In the genomic region with DNA sequence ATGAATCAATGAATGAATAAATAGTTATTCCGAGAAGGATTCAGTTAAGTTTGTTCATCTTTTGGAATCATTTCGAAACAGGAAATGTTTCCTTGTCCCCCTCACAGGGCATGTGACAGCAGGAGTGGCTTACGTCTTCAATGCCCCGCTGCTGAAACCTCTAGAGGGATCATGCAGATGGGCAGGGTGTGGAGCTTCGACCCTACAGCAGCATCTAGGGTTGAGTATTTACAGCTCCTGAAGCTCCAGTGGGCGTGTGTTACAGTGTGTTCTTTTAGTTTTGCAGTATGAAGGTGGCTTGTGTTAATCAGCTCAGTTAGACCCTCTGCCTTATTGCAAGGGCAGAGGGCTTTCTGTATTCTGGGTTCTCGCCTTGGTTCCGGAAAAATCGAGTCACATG, we compare ENCODE assay signal across 14 cellular contexts. TPM values are rescaled to one million over a fixed set of nuclear protein-coding genes. Genes with fewer than 3 reads are reported as not detected.
"Had no signal": no experiment of that assay in that cellular context is flagged by ENCODE, and none has a peak within 500 bp of the region (broad histone marks: within the 10 kb centered on the region; RNA-seq: fewer than 3 reads in every experiment).

No MANE protein-coding gene starts in this region.

- H3K27me3 ChIP-seq: body of pancreas, dorsolateral prefrontal cortex, tibial artery had no signal

- H3K4me3 Mint-ChIP-seq: activated naive CD4-positive, alpha-beta T cell treated with anti-CD3 and anti-CD28 coated beads, Interleukin-2, amount 50 U/mL, for 24 hours had no signal

- FAIRE-seq: endometrium had no signal

- H3K36me3 ChIP-seq: tibial artery had no signal

- H3K4me1 ChIP-seq: body of pancreas, parathyroid adenoma had no signal

- H3K9me3 Mint-ChIP-seq: activated naive CD4-positive, alpha-beta T cell treated with anti-CD3 and anti-CD28 coated beads, Interleukin-2, amount 50 U/mL, for 24 hours had no signal

- H3K27ac ChIP-seq: body of pancreas, parathyroid adenoma, skin epidermis, tibial artery had no signal

- DNase-seq: activated CD4-positive, alpha-beta T cell treated with anti-CD3 and anti-CD28 coated beads, Interleukin-2, amount 50 U/mL, for 4 hours; activated CD4-positive, CD25-positive, alpha-beta regulatory T cell treated with anti-CD3 and anti-CD28 coated beads, Interleukin-2, amount 50 U/mL, for 72 hours; activated T-cell treated with anti-CD3 and anti-CD28 coated beads, Interleukin-2, amount 50 U/mL, for 1 hour; amniotic stem cell; body of pancreas; dorsolateral prefrontal cortex; tibial artery had no signal

- H3K27ac Mint-ChIP-seq: activated naive CD4-positive, alpha-beta T cell treated with anti-CD3 and anti-CD28 coated beads, Interleukin-2, amount 50 U/mL, for 24 hours had no signal

- ATAC-seq: body of pancreas, esophagus mucosa, left lobe of liver had no signal

- H3K36me3 Mint-ChIP-seq: activated naive CD4-positive, alpha-beta T cell treated with anti-CD3 and anti-CD28 coated beads, Interleukin-2, amount 50 U/mL, for 24 hours had no signal

- H3K4me3 ChIP-seq: body of pancreas, skin epidermis, tibial artery had no signal

- H3K4me1 Mint-ChIP-seq: activated naive CD4-positive, alpha-beta T cell treated with anti-CD3 and anti-CD28 coated beads, Interleukin-2, amount 50 U/mL, for 24 hours had no signal

- H3K9me3 ChIP-seq: body of pancreas, tibial artery had no signal

- H3K27me3 Mint-ChIP-seq: activated naive CD4-positive, alpha-beta T cell treated with anti-CD3 and anti-CD28 coated beads, Interleukin-2, amount 50 U/mL, for 24 hours had no signal

RNA-seq across cellular contexts. Expression of gene NAV3, which starts 2.6 kb away (rescaled TPM):
- total RNA-seq: T-helper 2 cell treated with Interferon-gamma antibody and Interleukin-4, amounts not matched to agents 100 ng/mL and 5 ng/mL, for 36 hours had no signal
